Comparison of ENCODE assay signal across 22 cellular contexts in genomic region chr1:5737081-5737480, GRCh38.
"Had no signal": no experiment of that assay in that cellular context is flagged by ENCODE, and none has a peak within 500 bp of the region (broad histone marks: within the 10 kb centered on the region; RNA-seq: fewer than 3 reads in every experiment).

No MANE protein-coding gene starts in this region.

- H3K27me3 ChIP-seq: foreskin keratinocyte had no signal

- ATAC-seq: foreskin keratinocyte; gastroesophageal sphincter; heart left ventricle; left cardiac atrium; left lung; left ventricle myocardium superior; lower lobe of right lung; mucosa of descending colon; naive thymus-derived CD8-positive, alpha-beta T cell had no signal

- DNase-seq: dermis blood vessel endothelial cell; dorsolateral prefrontal cortex; effector CD4-positive, alpha-beta T cell; effector memory CD4-positive, alpha-beta T cell; foreskin keratinocyte; hippocampal formation; left cardiac atrium; left lung; left ventricle myocardium superior; lower lobe of right lung; mesenchymal stem cell; mucosa of descending colon; naive B cell; naive thymus-derived CD8-positive, alpha-beta T cell had no signal

- H3K4me3 ChIP-seq: coronary artery, dorsolateral prefrontal cortex, esophagus muscularis mucosa, gastroesophageal sphincter, heart left ventricle, left lung, lower lobe of right lung, mucosa of descending colon had no signal

- H3K27ac ChIP-seq: coronary artery, dorsolateral prefrontal cortex, esophagus muscularis mucosa, foreskin keratinocyte, gastroesophageal sphincter, heart left ventricle, left lung, lower lobe of right lung had no signal

- FAIRE-seq: endothelial cell of umbilical vein, frontal cortex, islet of Langerhans, keratinocyte had no signal

- H3K9me3 ChIP-seq: esophagus muscularis mucosa, gastroesophageal sphincter, heart left ventricle, left lung, lower lobe of right lung, mucosa of descending colon had no signal

- H3K4me1 ChIP-seq: esophagus muscularis mucosa, foreskin keratinocyte, gastroesophageal sphincter, heart left ventricle, left lung, lower lobe of right lung had no signal

- H3K36me3 ChIP-seq: esophagus muscularis mucosa, gastroesophageal sphincter, heart left ventricle, left lung, lower lobe of right lung had no signal
